In the genomic region with DNA sequence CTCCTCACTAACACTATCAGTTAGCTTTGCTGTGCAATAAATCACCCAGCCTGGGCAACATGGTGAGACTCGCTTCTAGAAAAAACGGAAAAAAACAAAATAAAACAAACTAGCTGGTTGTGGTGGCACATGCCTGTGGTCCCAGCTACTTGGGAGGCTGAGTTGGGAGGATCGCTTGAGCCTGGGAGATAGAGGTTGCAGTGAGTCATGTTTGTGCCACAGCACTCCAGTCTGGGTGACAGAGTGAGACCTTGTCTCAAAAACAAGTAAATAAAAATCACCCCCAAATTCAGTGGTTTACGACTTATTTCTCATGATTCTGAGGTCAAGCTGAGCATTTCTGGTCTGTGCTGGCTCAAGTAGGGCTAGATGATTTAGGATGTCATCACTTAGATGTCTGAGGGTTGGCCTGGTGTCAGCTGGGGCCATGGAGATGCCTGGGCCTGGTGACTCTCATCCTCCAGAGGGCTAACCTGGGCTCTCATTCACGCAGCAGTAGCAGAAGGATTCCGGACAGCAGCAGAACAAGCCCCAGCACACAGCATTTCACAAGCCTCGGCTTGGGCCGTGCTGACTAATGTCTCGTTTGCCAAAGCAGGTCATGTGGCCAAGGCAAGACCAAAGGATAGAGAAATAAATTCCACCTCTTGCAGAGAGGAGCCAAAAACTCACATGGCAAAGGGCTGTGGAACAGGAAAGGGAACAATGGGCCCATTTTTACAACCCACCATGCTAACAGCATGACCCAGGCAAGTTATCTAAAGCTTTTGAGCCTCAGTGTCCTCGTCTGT, we compare ENCODE assay signal across 1 cellular context.
A peak's percentile ranks its signal among the peaks of the same experiment; 100 is the strongest.
TF ChIP-seq lines count a peak whose summit lies in the region.

No MANE protein-coding gene starts in this region.

TF ChIP-seq in HepG2, 621 proteins besides CTCF, POLR2A, EP300 and RAD21 (continues in another document):
- TF ChIP-seq ZBTB4 (CRISPR knock-in tag; IDR thresholded peaks at IDR 0.05; ENCODE audit: borderline replicate concordance) (no peak), NRL (CRISPR knock-in tag; IDR thresholded peaks at IDR 0.05; ENCODE audit: borderline replicate concordance) (peak; percentile 56; the same call in 1 of the 2 replicates), TMF1 (CRISPR knock-in tag; IDR thresholded peaks at IDR 0.05; ENCODE audit: low read depth) (no peak), SAP130 (CRISPR knock-in tag; IDR thresholded peaks at IDR 0.05; ENCODE audit: low read depth) (peak; percentile 78), CENPX (CRISPR knock-in tag; IDR thresholded peaks at IDR 0.05) (no peak), ETV6 (CRISPR knock-in tag; conservative IDR thresholded peaks at IDR 0.05) (no peak), ZFP36 (IDR thresholded peaks at IDR 0.05; ENCODE audit: borderline replicate concordance, low read depth, low read length, partially characterized antibody) (no peak), ZNF232 (CRISPR knock-in tag; IDR thresholded peaks at IDR 0.05; ENCODE audit: borderline replicate concordance) (no peak), PAX8 (CRISPR knock-in tag; IDR thresholded peaks at IDR 0.05; ENCODE audit: borderline replicate concordance) (no peak), STAG1 (CRISPR knock-in tag; IDR thresholded peaks at IDR 0.05) (no peak), ATF4 (CRISPR knock-in tag; IDR thresholded peaks at IDR 0.05) (peak in 1 of 2 experiments; percentile 63; a peak in 1 of 4 replicates), ZNF674 (CRISPR knock-in tag; IDR thresholded peaks at IDR 0.05; ENCODE audit: low read depth) (no peak), PHB2 (IDR thresholded peaks at IDR 0.05; ENCODE audit: partially characterized antibody) (no peak), SNAI1 (CRISPR knock-in tag; IDR thresholded peaks at IDR 0.05; ENCODE audit: borderline replicate concordance) (no peak), E2F1 (CRISPR knock-in tag; IDR thresholded peaks at IDR 0.05) (no peak), ZNF3 (CRISPR knock-in tag; IDR thresholded peaks at IDR 0.05) (no peak), HNRNPH1 (optimal IDR thresholded peaks at IDR 0.05; ENCODE audit: low read depth, low read length) (no peak), ZSCAN31 (CRISPR knock-in tag; IDR thresholded peaks at IDR 0.05; ENCODE audit: low read depth) (no peak), HDAC1 (CRISPR knock-in tag; IDR thresholded peaks at IDR 0.05) (no peak), ZBTB34 (CRISPR knock-in tag; IDR thresholded peaks at IDR 0.05) (peak; percentile 77; the same call in 1 of the 2 replicates), NFAT5 (CRISPR knock-in tag; IDR thresholded peaks at IDR 0.05) (no peak), TOE1 (CRISPR knock-in tag; IDR thresholded peaks at IDR 0.05) (no peak), ZNF644 (CRISPR knock-in tag; IDR thresholded peaks at IDR 0.05; ENCODE audit: low read depth) (peak; percentile 75), ZNF746 (CRISPR knock-in tag; IDR thresholded peaks at IDR 0.05) (no peak), MXI1 (IDR thresholded peaks at IDR 0.05; ENCODE audit: borderline replicate concordance, low read depth, low read length) (peak; percentile 62; the same call in 1 of the 3 replicates), NFKB2 (CRISPR knock-in tag; IDR thresholded peaks at IDR 0.05; ENCODE audit: borderline replicate concordance) (no peak), ZNF75D (CRISPR knock-in tag; IDR thresholded peaks at IDR 0.05; ENCODE audit: borderline replicate concordance) (no peak), RBM39 (IDR thresholded peaks at IDR 0.05; ENCODE audit: low read depth, low read length, poor library complexity, severe bottlenecking) (no peak)
- TF ChIP-seq, protein P1, sequence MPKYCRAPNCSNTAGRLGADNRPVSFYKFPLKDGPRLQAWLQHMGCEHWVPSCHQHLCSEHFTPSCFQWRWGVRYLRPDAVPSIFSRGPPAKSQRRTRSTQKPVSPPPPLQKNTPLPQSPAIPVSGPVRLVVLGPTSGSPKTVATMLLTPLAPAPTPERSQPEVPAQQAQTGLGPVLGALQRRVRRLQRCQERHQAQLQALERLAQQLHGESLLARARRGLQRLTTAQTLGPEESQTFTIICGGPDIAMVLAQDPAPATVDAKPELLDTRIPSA (CRISPR knock-in tag; IDR thresholded peaks at IDR 0.05; ENCODE audit: borderline replicate concordance), result no peak
- TF ChIP-seq, protein P2, sequence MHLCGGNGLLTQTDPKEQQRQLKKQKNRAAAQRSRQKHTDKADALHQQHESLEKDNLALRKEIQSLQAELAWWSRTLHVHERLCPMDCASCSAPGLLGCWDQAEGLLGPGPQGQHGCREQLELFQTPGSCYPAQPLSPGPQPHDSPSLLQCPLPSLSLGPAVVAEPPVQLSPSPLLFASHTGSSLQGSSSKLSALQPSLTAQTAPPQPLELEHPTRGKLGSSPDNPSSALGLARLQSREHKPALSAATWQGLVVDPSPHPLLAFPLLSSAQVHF (CRISPR knock-in tag; IDR thresholded peaks at IDR 0.05), result no peak
- TF ChIP-seq, protein P3, sequence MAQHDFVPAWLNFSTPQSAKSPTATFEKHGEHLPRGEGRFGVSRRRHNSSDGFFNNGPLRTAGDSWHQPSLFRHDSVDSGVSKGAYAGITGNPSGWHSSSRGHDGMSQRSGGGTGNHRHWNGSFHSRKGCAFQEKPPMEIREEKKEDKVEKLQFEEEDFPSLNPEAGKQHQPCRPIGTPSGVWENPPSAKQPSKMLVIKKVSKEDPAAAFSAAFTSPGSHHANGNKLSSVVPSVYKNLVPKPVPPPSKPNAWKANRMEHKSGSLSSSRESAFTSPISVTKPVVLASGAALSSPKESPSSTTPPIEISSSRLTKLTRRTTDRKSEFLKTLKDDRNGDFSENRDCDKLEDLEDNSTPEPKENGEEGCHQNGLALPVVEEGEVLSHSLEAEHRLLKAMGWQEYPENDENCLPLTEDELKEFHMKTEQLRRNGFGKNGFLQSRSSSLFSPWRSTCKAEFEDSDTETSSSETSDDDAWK (CRISPR knock-in tag; IDR thresholded peaks at IDR 0.05), result no peak
- TF ChIP-seq, protein P4, sequence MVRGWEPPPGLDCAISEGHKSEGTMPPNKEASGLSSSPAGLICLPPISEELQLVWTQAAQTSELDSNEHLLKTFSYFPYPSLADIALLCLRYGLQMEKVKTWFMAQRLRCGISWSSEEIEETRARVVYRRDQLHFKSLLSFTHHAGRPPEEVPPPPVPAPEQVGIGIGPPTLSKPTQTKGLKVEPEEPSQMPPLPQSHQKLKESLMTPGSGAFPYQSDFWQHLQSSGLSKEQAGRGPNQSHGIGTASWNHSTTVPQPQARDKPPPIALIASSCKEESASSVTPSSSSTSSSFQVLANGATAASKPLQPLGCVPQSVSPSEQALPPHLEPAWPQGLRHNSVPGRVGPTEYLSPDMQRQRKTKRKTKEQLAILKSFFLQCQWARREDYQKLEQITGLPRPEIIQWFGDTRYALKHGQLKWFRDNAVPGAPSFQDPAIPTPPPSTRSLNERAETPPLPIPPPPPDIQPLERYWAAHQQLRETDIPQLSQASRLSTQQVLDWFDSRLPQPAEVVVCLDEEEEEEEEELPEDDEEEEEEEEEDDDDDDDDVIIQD (CRISPR knock-in tag; IDR thresholded peaks at IDR 0.05; ENCODE audit: low read depth), result peak; percentile 63; the same call in 1 of the 2 replicates
- TF ChIP-seq, protein P5, sequence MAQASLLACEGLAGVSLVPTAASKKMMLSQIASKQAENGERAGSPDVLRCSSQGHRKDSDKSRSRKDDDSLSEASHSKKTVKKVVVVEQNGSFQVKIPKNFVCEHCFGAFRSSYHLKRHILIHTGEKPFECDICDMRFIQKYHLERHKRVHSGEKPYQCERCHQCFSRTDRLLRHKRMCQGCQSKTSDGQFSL (CRISPR knock-in tag; IDR thresholded peaks at IDR 0.05), result no peak
- TF ChIP-seq, protein P6, sequence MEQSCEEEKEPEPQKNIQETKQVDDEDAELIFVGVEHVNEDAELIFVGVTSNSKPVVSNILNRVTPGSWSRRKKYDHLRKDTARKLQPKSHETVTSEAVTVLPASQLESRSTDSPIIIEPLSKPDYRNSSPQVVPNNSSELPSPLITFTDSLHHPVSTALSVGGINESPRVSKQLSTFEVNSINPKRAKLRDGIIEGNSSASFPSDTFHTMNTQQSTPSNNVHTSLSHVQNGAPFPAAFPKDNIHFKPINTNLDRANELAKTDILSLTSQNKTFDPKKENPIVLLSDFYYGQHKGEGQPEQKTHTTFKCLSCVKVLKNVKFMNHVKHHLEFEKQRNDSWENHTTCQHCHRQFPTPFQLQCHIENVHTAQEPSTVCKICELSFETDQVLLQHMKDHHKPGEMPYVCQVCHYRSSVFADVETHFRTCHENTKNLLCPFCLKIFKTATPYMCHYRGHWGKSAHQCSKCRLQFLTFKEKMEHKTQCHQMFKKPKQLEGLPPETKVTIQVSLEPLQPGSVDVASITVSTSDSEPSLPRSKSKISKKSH (CRISPR knock-in tag; IDR thresholded peaks at IDR 0.05; ENCODE audit: borderline replicate concordance), result peak; percentile 45; the same call in 1 of the 2 replicates
